ENCODE assay signal across 1 cellular context in the genomic region with DNA sequence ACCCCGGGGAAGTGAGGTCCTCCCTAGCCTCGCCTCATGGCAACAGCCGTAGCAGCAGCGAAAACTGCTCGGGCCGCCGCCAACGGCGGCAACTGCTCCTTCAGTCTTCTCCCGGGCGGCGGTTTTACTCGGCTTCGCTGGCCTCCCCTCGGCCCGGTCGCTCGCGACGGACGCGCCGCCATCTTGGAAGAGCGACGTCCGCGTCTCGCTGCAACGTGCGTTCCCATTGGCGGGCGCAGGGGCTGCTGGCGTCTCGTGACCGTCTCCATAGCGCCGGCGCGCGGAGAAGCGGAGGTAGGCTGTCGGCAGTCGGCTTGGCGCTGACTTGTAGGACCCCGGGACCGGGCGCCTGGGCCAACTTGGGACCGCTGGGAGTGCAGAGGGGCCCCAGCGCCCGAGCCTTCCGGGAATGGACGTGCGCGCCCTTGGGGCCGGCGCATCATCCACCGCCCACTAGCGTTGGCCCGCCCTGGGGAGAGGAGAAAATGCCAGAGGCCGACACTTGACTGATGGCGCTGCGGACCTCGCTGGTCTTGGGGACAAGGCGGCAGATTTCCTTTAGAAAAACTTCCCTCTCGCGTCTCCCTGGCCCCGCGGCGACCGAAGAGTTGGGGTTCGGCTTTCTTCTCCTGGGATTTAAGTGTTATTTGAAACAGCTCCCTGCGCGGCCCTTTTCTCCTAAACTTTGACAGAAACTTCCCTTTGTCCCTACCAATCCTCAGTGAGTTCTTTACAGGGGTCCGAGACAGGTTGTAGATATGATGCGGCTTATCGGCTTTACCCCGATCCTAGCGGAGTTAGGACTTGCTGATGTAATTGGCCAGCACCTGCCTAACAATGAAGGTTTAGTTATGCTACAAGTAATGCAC.
TF ChIP-seq lines count a peak whose summit lies in the region.

A gene with protein sequence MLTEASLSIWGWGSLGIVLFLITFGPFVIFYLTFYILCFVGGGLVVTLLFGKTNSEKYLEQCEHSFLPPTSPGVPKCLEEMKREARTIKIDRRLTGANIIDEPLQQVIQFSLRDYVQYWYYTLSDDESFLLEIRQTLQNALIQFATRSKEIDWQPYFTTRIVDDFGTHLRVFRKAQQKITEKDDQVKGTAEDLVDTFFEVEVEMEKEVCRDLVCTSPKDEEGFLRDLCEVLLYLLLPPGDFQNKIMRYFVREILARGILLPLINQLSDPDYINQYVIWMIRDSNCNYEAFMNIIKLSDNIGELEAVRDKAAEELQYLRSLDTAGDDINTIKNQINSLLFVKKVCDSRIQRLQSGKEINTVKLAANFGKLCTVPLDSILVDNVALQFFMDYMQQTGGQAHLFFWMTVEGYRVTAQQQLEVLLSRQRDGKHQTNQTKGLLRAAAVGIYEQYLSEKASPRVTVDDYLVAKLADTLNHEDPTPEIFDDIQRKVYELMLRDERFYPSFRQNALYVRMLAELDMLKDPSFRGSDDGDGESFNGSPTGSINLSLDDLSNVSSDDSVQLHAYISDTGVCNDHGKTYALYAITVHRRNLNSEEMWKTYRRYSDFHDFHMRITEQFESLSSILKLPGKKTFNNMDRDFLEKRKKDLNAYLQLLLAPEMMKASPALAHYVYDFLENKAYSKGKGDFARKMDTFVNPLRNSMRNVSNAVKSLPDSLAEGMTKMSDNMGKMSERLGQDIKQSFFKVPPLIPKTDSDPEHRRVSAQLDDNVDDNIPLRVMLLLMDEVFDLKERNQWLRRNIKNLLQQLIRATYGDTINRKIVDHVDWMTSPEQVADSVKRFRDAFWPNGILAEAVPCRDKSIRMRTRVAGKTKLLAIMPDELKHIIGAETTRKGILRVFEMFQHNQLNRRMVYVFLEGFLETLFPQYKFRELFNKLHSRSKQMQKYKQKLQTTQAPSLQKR (minus strand): TSS at position 193 of the 869 bp plus-strand sequence. CDS start 199 bp downstream, outside the sequence.

TF ChIP-seq in HepG2, 621 proteins besides CTCF, POLR2A, EP300 and RAD21 (continued from another document and continues in another):
- peak; percentile 86; the same call in 1 of the 2 replicates for TF ChIP-seq KDM5B (CRISPR knock-in tag; IDR thresholded peaks at IDR 0.05; ENCODE audit: borderline replicate concordance)
- peak; percentile 79 for TF ChIP-seq ZNF709 (CRISPR knock-in tag; IDR thresholded peaks at IDR 0.05)
- TF ChIP-seq, protein P1, sequence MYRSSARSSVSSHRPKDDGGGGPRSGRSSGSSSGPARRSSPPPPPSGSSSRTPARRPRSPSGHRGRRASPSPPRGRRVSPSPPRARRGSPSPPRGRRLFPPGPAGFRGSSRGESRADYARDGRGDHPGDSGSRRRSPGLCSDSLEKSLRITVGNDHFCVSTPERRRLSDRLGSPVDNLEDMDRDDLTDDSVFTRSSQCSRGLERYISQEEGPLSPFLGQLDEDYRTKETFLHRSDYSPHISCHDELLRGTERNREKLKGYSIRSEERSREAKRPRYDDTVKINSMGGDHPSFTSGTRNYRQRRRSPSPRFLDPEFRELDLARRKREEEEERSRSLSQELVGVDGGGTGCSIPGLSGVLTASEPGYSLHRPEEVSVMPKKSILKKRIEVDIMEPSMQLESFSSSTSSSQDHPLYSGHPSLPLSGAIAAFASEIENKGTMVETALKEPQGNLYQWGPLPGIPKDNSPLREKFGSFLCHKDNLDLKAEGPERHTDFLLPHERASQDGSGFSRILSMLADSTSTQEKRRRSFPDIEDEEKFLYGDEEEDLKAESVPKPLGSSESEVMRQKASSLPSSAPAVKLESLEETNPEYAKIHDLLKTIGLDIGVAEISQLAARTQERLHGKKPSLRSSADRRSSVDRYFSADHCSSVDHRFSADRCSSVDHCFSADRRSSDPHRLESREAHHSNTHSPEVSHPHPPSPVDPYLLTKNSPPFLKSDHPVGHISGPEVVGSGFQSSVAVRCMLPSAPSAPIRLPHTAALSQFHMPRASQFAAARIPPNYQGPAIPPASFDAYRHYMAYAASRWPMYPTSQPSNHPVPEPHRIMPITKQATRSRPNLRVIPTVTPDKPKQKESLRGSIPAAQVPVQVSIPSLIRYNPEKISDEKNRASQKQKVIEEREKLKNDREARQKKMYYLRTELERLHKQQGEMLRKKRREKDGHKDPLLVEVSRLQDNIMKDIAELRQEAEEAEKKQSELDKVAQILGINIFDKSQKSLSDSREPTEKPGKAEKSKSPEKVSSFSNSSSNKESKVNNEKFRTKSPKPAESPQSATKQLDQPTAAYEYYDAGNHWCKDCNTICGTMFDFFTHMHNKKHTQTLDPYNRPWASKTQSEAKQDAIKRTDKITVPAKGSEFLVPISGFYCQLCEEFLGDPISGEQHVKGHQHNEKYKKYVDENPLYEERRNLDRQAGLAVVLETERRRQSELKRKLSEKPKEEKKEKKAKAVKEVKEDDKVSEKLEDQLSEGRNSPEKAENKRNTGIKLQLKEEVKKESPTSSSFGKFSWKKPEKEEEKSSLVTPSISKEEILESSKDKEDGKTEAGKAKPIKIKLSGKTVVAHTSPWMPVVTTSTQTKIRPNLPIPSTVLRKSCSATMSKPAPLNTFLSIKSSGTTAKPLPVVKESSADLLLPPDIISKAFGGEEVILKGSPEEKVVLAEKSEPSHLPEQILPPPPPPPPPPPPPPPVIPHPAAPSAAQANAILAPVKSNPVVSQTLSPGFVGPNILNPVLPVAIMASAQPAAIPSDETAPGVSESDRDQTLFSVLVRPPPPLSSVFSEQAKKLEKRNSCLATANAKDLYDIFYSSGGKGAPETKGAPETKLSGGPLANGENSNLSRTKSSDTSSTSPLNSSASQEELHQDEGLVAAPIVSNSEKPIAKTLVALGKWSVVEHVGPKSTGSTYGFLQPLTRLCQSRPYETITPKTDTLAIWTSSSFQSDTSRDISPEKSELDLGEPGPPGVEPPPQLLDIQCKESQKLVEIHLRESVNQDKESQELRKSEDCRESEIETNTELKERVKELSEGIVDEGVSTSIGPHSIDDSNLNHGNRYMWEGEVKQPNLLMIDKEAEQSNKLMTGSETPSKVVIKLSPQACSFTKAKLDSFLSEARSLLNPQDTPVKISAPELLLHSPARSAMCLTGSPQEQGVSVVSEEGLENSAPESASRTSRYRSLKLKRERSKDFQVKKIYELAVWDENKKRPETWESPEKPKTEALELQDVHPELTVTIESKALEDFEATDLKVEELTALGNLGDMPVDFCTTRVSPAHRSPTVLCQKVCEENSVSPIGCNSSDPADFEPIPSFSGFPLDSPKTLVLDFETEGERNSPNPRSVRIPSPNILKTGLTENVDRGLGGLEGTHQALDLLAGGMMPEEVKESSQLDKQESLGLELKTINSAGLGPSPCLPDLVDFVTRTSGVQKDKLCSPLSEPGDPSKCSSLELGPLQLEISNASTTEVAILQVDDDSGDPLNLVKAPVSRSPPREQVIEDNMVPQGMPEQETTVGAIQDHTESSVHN (CRISPR knock-in tag; IDR thresholded peaks at IDR 0.05), result no peak
- no peak for TF ChIP-seq ZNF101 (CRISPR knock-in tag; IDR thresholded peaks at IDR 0.05; ENCODE audit: borderline replicate concordance, low read depth)
- TF ChIP-seq ZNF205 (CRISPR knock-in tag; IDR thresholded peaks at IDR 0.05), result no peak
- no peak for TF ChIP-seq ZNF24 (IDR thresholded peaks at IDR 0.05)
- TF ChIP-seq ZNF552 (CRISPR knock-in tag; IDR thresholded peaks at IDR 0.05; ENCODE audit: borderline replicate concordance), result 0 out of 2 replicates have a peak, but pooled peaks have one; percentile 38
- TF ChIP-seq, protein P2, sequence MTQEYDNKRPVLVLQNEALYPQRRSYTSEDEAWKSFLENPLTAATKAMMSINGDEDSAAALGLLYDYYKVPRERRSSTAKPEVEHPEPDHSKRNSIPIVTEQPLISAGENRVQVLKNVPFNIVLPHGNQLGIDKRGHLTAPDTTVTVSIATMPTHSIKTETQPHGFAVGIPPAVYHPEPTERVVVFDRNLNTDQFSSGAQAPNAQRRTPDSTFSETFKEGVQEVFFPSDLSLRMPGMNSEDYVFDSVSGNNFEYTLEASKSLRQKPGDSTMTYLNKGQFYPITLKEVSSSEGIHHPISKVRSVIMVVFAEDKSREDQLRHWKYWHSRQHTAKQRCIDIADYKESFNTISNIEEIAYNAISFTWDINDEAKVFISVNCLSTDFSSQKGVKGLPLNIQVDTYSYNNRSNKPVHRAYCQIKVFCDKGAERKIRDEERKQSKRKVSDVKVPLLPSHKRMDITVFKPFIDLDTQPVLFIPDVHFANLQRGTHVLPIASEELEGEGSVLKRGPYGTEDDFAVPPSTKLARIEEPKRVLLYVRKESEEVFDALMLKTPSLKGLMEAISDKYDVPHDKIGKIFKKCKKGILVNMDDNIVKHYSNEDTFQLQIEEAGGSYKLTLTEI (CRISPR knock-in tag; conservative IDR thresholded peaks at IDR 0.05), result no peak
- TF ChIP-seq, protein P3, sequence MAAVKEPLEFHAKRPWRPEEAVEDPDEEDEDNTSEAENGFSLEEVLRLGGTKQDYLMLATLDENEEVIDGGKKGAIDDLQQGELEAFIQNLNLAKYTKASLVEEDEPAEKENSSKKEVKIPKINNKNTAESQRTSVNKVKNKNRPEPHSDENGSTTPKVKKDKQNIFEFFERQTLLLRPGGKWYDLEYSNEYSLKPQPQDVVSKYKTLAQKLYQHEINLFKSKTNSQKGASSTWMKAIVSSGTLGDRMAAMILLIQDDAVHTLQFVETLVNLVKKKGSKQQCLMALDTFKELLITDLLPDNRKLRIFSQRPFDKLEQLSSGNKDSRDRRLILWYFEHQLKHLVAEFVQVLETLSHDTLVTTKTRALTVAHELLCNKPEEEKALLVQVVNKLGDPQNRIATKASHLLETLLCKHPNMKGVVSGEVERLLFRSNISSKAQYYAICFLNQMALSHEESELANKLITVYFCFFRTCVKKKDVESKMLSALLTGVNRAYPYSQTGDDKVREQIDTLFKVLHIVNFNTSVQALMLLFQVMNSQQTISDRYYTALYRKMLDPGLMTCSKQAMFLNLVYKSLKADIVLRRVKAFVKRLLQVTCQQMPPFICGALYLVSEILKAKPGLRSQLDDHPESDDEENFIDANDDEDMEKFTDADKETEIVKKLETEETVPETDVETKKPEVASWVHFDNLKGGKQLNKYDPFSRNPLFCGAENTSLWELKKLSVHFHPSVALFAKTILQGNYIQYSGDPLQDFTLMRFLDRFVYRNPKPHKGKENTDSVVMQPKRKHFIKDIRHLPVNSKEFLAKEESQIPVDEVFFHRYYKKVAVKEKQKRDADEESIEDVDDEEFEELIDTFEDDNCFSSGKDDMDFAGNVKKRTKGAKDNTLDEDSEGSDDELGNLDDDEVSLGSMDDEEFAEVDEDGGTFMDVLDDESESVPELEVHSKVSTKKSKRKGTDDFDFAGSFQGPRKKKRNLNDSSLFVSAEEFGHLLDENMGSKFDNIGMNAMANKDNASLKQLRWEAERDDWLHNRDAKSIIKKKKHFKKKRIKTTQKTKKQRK (IDR thresholded peaks at IDR 0.05; ENCODE audit: low read length), result no peak
- peak; percentile 58 for TF ChIP-seq HIVEP1 (CRISPR knock-in tag; IDR thresholded peaks at IDR 0.05)
- TF ChIP-seq NFKBIZ (CRISPR knock-in tag; IDR thresholded peaks at IDR 0.05), result peak; percentile 93
- TF ChIP-seq, protein P4, sequence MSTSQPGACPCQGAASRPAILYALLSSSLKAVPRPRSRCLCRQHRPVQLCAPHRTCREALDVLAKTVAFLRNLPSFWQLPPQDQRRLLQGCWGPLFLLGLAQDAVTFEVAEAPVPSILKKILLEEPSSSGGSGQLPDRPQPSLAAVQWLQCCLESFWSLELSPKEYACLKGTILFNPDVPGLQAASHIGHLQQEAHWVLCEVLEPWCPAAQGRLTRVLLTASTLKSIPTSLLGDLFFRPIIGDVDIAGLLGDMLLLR (CRISPR knock-in tag; IDR thresholded peaks at IDR 0.05), result peak; percentile 47; the same call in 1 of the 2 replicates
- no peak for TF ChIP-seq ZNF672 (CRISPR knock-in tag; IDR thresholded peaks at IDR 0.05)
- TF ChIP-seq, protein P5, sequence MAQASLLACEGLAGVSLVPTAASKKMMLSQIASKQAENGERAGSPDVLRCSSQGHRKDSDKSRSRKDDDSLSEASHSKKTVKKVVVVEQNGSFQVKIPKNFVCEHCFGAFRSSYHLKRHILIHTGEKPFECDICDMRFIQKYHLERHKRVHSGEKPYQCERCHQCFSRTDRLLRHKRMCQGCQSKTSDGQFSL (CRISPR knock-in tag; IDR thresholded peaks at IDR 0.05), result no peak
- no peak for TF ChIP-seq TEAD2 (CRISPR knock-in tag; IDR thresholded peaks at IDR 0.05)
- TF ChIP-seq, protein P6, sequence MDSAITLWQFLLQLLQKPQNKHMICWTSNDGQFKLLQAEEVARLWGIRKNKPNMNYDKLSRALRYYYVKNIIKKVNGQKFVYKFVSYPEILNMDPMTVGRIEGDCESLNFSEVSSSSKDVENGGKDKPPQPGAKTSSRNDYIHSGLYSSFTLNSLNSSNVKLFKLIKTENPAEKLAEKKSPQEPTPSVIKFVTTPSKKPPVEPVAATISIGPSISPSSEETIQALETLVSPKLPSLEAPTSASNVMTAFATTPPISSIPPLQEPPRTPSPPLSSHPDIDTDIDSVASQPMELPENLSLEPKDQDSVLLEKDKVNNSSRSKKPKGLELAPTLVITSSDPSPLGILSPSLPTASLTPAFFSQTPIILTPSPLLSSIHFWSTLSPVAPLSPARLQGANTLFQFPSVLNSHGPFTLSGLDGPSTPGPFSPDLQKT (CRISPR knock-in tag; IDR thresholded peaks at IDR 0.05; ENCODE audit: borderline replicate concordance), result no peak
- TF ChIP-seq ZNF543 (CRISPR knock-in tag; IDR thresholded peaks at IDR 0.05), result peak; percentile 91; the same call in 1 of the 2 replicates
- 0 out of 2 replicates have a peak, but pooled peaks have one; percentile 23 for TF ChIP-seq ZFP36L1 (CRISPR knock-in tag; IDR thresholded peaks at IDR 0.05)
- TF ChIP-seq AKAP8 (CRISPR knock-in tag; IDR thresholded peaks at IDR 0.05), result peak; percentile 57; the same call in 1 of the 2 replicates
- TF ChIP-seq ZNF12 (CRISPR knock-in tag; IDR thresholded peaks at IDR 0.05), result 0 out of 2 replicates have a peak, but pooled peaks have one; percentile 12
- peak; percentile 77; the same call in 1 of the 2 replicates for TF ChIP-seq HNRNPUL1 (IDR thresholded peaks at IDR 0.05; ENCODE audit: low read depth, low read length)
- no peak; the same call in 1 of the 2 replicates for TF ChIP-seq ZFP36L2 (CRISPR knock-in tag; IDR thresholded peaks at IDR 0.05)
- 0 out of 2 replicates have a peak, but pooled peaks have one; percentile 15 for TF ChIP-seq BRCA1 (CRISPR knock-in tag; IDR thresholded peaks at IDR 0.05)
- no peak for TF ChIP-seq ZNF83 (CRISPR knock-in tag; IDR thresholded peaks at IDR 0.05; ENCODE audit: borderline replicate concordance)
- peak; percentile 36; the same call in 1 of the 2 replicates for TF ChIP-seq BCL6 (CRISPR knock-in tag; IDR thresholded peaks at IDR 0.05)
- TF ChIP-seq ZFP36 (IDR thresholded peaks at IDR 0.05; ENCODE audit: borderline replicate concordance, low read depth, low read length, partially characterized antibody), result no peak
- TF ChIP-seq RBFOX2 (IDR thresholded peaks at IDR 0.05; ENCODE audit: low read depth, low read length), result peak; percentile 93
- no peak for TF ChIP-seq ZSCAN22 (CRISPR knock-in tag; IDR thresholded peaks at IDR 0.05)
- TF ChIP-seq, protein P7, sequence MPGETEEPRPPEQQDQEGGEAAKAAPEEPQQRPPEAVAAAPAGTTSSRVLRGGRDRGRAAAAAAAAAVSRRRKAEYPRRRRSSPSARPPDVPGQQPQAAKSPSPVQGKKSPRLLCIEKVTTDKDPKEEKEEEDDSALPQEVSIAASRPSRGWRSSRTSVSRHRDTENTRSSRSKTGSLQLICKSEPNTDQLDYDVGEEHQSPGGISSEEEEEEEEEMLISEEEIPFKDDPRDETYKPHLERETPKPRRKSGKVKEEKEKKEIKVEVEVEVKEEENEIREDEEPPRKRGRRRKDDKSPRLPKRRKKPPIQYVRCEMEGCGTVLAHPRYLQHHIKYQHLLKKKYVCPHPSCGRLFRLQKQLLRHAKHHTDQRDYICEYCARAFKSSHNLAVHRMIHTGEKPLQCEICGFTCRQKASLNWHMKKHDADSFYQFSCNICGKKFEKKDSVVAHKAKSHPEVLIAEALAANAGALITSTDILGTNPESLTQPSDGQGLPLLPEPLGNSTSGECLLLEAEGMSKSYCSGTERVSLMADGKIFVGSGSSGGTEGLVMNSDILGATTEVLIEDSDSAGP (CRISPR knock-in tag; IDR thresholded peaks at IDR 0.05; ENCODE audit: borderline replicate concordance), result peak; percentile 93; the same call in 1 of the 2 replicates
- TF ChIP-seq CBX2 (IDR thresholded peaks at IDR 0.05; ENCODE audit: low read depth, low read length), result no peak
- no peak for TF ChIP-seq CBX2 (CRISPR knock-in tag; IDR thresholded peaks at IDR 0.05; ENCODE audit: low read depth)
